ENCODE assay signal across 18 cellular contexts in genomic region chr12:64059685-64060084, GRCh38.
DNase-seq lines count a peak whose midpoint lies in the region; ATAC-seq and TF ChIP-seq lines count a peak whose summit lies in the region.
"Had no signal": no experiment of that assay in that cellular context is flagged by ENCODE, and none has a peak within 500 bp of the region (broad histone marks: within the 10 kb centered on the region; RNA-seq: fewer than 3 reads in every experiment).

No MANE protein-coding gene starts in this region.

- H3K4me1 ChIP-seq in IMR-90 (ENCODE audit: control insufficient read depth, insufficient read depth, low read length): peaks cover 3% of the 10 kb centered on the region
- no peaks in the 10 kb centered on the region for H3K4me1 ChIP-seq in gastrocnemius medialis

- no peak overlapping the region for H3K14ac ChIP-seq in IMR-90 (replicated peaks; ENCODE audit: low read depth, low read length)

- H3K23ac ChIP-seq in IMR-90 (ENCODE audit: low read depth, low read length): no peak overlapping the region

- H3K9me3 ChIP-seq in IMR-90 (ENCODE audit: control insufficient read depth, insufficient read depth, low read length): no peaks in the 10 kb centered on the region; the same call in 1 of the 2 replicates
- H3K9me3 ChIP-seq in gastrocnemius medialis: no peaks in the 10 kb centered on the region

- DNase-seq in IMR-90 (no peak), dorsolateral prefrontal cortex (peak in 1 of 10 donors; percentile 25), inferior parietal cortex (ENCODE audit: extremely low spot score) (peak; percentile 33), gastrocnemius medialis (no peak), AG08395 (ENCODE audit: low spot score) (no peak), RWPE1 (ENCODE audit: low spot score) (no peak), NCI-H1105 treated with DMSO at 0.1 percent for 48 hours (lab: John Stamatoyannopoulos, UW) (no peak)
- DNase-seq: COR-L47, GDM1, GOT3, KG1, MM.1S, NCI-H1105, NCI-H187, NCI-H2171, NCI-H774, Right ventricle myocardium superior had no signal

- H4K8ac ChIP-seq in IMR-90 (ENCODE audit: low read depth in 2 of 2, low read length in 2 of 2): no peak overlapping the region

- H3K27ac ChIP-seq in IMR-90 (ENCODE audit: insufficient read depth, low read length) (no peak overlapping the region), dorsolateral prefrontal cortex (peak overlapping the region in 54 of 59 donors; percentile 9 to 86 (median 75)), gastrocnemius medialis (no peak overlapping the region), RWPE1 (no peak overlapping the region)
- H3K27ac ChIP-seq: C4-2B had no signal

- no TSS peak for BruUV-seq in IMR-90 (replicated peaks; lab: Mats Ljungman, UMichigan)

- peaks cover 28 to 52% of the 10 kb centered on the region in 2 experiments for H3K79me1 ChIP-seq in IMR-90 (ENCODE audit: low read depth in 1 of 2, low read length in 2 of 2)

- H4K20me1 ChIP-seq in IMR-90 (ENCODE audit: insufficient read depth, low read length): no peaks in the 10 kb centered on the region

- POLR2A ChIA-PET in IMR-90 (lab: Charles Lee; ENCODE audit: unreplicated experiment) (no interaction called here), RWPE1 (lab: Yijun Ruan, JAX; ENCODE audit: low non-redundant PET) (no interaction called here)

- no peak overlapping the region for H2BK120ac ChIP-seq in IMR-90 (ENCODE audit: low read depth, low read length)

- H3K36me3 ChIP-seq in IMR-90 (ENCODE audit: control insufficient read depth, insufficient read depth, low read length) (peaks cover 16% of the 10 kb centered on the region), gastrocnemius medialis (no peaks in the 10 kb centered on the region)

- TF ChIP-seq POLR2A in IMR-90 (IDR thresholded peaks at IDR 0.05; ENCODE audit: low read depth, low read length): no peak
- TF ChIP-seq POLR2A in gastrocnemius medialis (IDR thresholded peaks at IDR 0.05): no peak

- H3K4ac ChIP-seq in IMR-90 (ENCODE audit: low read depth, low read length): no peak overlapping the region

- H3K9ac ChIP-seq in IMR-90 (ENCODE audit: low read depth, low read length): no peak overlapping the region

- ATAC-seq in IMR-90 (ENCODE audit: low read depth): no peak
- no peak for ATAC-seq in gastrocnemius medialis

- CTCF ChIA-PET in IMR-90 (lab: Yijun Ruan, JAX) (no interaction called here), RWPE1 (lab: Yijun Ruan, JAX) (no interaction called here)

- no peak for TF ChIP-seq RAD21 in IMR-90 (IDR thresholded peaks at IDR 0.05; ENCODE audit: low read length)

- intact Hi-C loops in IMR-90 (cut with micrococcal nuclease): no loop called here
- intact Hi-C loops in dorsolateral prefrontal cortex (cut with DNase I): loop anchor here (1.0 to 10.0 kb wide), 5 partner anchors 23 to 217 kb away; partner anchors contain the start of gene SRGAP1 (in 2 of the 2)
- intact Hi-C loops in gastrocnemius medialis (cut with DNase I; ENCODE audit: low total_unique reads): no loop called here

- H3K4me3 ChIP-seq in IMR-90 (ENCODE audit: insufficient read depth, low read depth, low read length) (no peak overlapping the region), dorsolateral prefrontal cortex (peak overlapping the region in 28 of 59 donors; percentile 0 to 40 (median 19)), gastrocnemius medialis (no peak overlapping the region)

- H2AK5ac ChIP-seq in IMR-90 (ENCODE audit: low read depth, low read length): no peak overlapping the region

- no peaks in the 10 kb centered on the region for H3K9me1 ChIP-seq in IMR-90 (ENCODE audit: insufficient read depth, low read length)

- no peak overlapping the region for H2AK9ac ChIP-seq in IMR-90 (replicated peaks; ENCODE audit: low read depth, low read length, poor library complexity)

- H4K5ac ChIP-seq in IMR-90 (ENCODE audit: low read depth, low read length): no peak overlapping the region; the same call in 1 of the 2 replicates

- WGBS in IMR-90 (ENCODE audit: extremely low coverage in 2 of 2, insufficient read length in 1 of 2), 2 experiments: no CpG with 5 or more reads among the region's 1 CpG

- H2BK15ac ChIP-seq in IMR-90 (ENCODE audit: low read depth, low read length): no peak overlapping the region

- H2BK5ac ChIP-seq in IMR-90 (ENCODE audit: low read depth, low read length, poor library complexity, severe bottlenecking): no peak overlapping the region

- no peak overlapping the region for H2AFZ ChIP-seq in IMR-90 (replicated peaks; ENCODE audit: low read length, poor library complexity)

- no peak for TF ChIP-seq CTCF in IMR-90 (conservative IDR thresholded peaks at IDR 0.05; ENCODE audit: low read depth, low read length)
- peak in 39 of 56 donors; percentile 9 to 64 (median 33) for TF ChIP-seq CTCF in dorsolateral prefrontal cortex (IDR thresholded peaks at IDR 0.05 in 54 of 56, conservative IDR thresholded peaks at IDR 0.05 in 2 of 56; ENCODE audit: low read depth in 1 of 56, partially characterized antibody in 56 of 56)
- no peak for TF ChIP-seq CTCF in gastrocnemius medialis (IDR thresholded peaks at IDR 0.05 in 4 of 5, conservative IDR thresholded peaks at IDR 0.05 in 1 of 5)
- no peak for TF ChIP-seq CTCF in RWPE1 (conservative IDR thresholded peaks at IDR 0.05; ENCODE audit: low read depth)

- in situ Hi-C loops in IMR-90 (cut with MboI; ENCODE audit: low sequenced_read_pairs): no loop called here
- in situ Hi-C loops in gastrocnemius medialis (cut with MboI; ENCODE audit: low sequenced_read_pairs in 4 of 4): no loop called here

- H4K91ac ChIP-seq in IMR-90 (ENCODE audit: insufficient read depth, low read depth, low read length): no peak overlapping the region

- dilution Hi-C loops in IMR-90 (cut with HindIII; ENCODE audit: low sequenced_read_pairs, unreplicated experiment): no loop called here

- H3K4me2 ChIP-seq in IMR-90 (ENCODE audit: low read depth, low read length): no peak overlapping the region

- H3K18ac ChIP-seq in IMR-90 (ENCODE audit: low read depth, low read length): no peak overlapping the region

- no peak overlapping the region for H2BK20ac ChIP-seq in IMR-90 (ENCODE audit: low read depth, low read length)

- H3K27me3 ChIP-seq in IMR-90 (ENCODE audit: control insufficient read depth, insufficient read depth, low read length) (no peaks in the 10 kb centered on the region), dorsolateral prefrontal cortex (no peaks in the 10 kb centered on the region), gastrocnemius medialis (no peaks in the 10 kb centered on the region)

- H3K56ac ChIP-seq in IMR-90 (ENCODE audit: extremely low read depth, insufficient read depth, low read length): no peak overlapping the region

TF ChIP-seq in IMR-90, 13 proteins besides CTCF, POLR2A, EP300 and RAD21:
- TF ChIP-seq CHD1 (IDR thresholded peaks at IDR 0.05; ENCODE audit: low read depth, low read length) (no peak), CEBPB (IDR thresholded peaks at IDR 0.05; ENCODE audit: low read depth, low read length) (0 out of 2 replicates have a peak, but pooled peaks have one; percentile 3)

Comparison
In these comparisons a context has a peak if more than half of its experiments do, and no peak if none do; other contexts are left out.
1. H3K27ac ChIP-seq: peak in dorsolateral prefrontal cortex (54 of 59); none in IMR-90 (single experiment), gastrocnemius medialis (0 of 4) and RWPE1 (single experiment).
2. CTCF ChIP-seq: peak in dorsolateral prefrontal cortex (39 of 56); none in IMR-90 (single experiment), gastrocnemius medialis (0 of 5) and RWPE1 (single experiment).
3. intact Hi-C loops: an anchor here in dorsolateral prefrontal cortex (1.0 to 10.0 kb wide); none called in IMR-90 and gastrocnemius medialis.